1 cellular context compared by ENCODE assay signal in the genomic region with DNA sequence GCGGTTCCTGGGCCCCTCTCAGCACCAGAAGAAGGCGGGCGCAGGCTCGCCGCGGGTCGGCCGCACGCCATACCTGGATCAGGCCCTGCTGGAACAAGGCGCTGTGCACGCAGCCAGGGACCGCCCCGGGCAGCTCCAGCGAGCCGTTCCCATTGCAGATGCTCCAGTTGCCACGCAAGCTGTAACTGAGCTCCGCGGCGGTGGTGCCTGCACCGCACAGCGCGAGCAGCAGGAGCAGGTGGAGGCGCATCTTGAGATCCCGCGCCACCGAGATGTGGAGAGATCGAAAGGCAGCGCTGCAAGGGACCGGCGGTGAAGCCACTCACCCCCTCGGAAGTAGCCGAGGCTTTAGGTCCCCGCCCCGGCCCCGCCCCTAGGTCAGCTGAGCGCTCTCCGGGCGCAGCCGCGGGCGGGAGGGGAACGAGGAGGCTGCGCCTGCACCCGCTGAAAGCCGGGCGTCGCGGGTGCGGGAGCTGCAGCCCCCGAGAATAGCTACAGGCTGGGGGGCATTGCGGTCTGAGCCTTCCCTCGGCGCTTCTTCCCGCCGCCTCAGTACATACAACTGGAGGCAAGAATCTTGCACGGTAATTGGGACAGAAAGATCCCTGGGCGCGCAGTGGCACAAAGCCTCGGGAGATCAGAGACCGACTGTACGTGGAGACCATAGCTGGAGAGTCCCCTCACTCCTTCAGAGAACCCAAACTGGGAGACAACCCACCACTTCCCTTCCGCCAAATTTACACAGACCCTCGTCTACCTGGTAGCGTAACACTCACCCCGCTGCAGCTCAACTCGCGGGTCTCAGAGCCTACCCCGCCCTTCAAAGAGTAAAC.
TF ChIP-seq lines count a peak whose summit lies in the region.

A gene (minus strand): TSS at position 324 of the 833 bp plus-strand sequence. CDS start 74 bp downstream, at position 250.

TF ChIP-seq in H1, 55 proteins besides CTCF, POLR2A, EP300 and RAD21:
- TF ChIP-seq, protein P1, sequence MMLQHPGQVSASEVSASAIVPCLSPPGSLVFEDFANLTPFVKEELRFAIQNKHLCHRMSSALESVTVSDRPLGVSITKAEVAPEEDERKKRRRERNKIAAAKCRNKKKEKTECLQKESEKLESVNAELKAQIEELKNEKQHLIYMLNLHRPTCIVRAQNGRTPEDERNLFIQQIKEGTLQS (IDR thresholded peaks at IDR 0.05; ENCODE audit: insufficient read depth, low read depth, low read length): no peak
- TF ChIP-seq ASH2L (IDR thresholded peaks at IDR 0.05; ENCODE audit: low read length) (peak; percentile 84), SIN3A (conservative IDR thresholded peaks at IDR 0.05 in 1 of 2, IDR thresholded peaks at IDR 0.05 in 1 of 2; ENCODE audit: low read depth in 1 of 2, low read length in 2 of 2) (peak; percentile 48 to 68; a peak in 1 of 4 replicates), NANOG (IDR thresholded peaks at IDR 0.05; ENCODE audit: insufficient read depth, low read depth, low read length, poor library complexity, severe bottlenecking) (no peak), CBX8 (IDR thresholded peaks at IDR 0.05; ENCODE audit: borderline replicate concordance, low read depth, low read length) (no peak), BRCA1 (IDR thresholded peaks at IDR 0.05; ENCODE audit: low read depth, low read length) (no peak), SIX5 (IDR thresholded peaks at IDR 0.05; ENCODE audit: low read depth, low read length) (no peak), SP2 (IDR thresholded peaks at IDR 0.05; ENCODE audit: low read length) (no peak), CHD2 (IDR thresholded peaks at IDR 0.05; ENCODE audit: low read length) (peak; percentile 6; the same call in 1 of the 2 replicates), SUZ12 (IDR thresholded peaks at IDR 0.05; ENCODE audit: low read length) (no peak), HDAC6 (IDR thresholded peaks at IDR 0.05; ENCODE audit: low read depth, low read length) (no peak), CEBPB (IDR thresholded peaks at IDR 0.05; ENCODE audit: low read depth, low read length) (no peak), CHD1 (IDR thresholded peaks at IDR 0.05; ENCODE audit: low read depth, low read length) (no peak), TEAD4 (IDR thresholded peaks at IDR 0.05; ENCODE audit: low read depth, low read length) (no peak), YY1 (IDR thresholded peaks at IDR 0.05; ENCODE audit: low read depth, low read length) (no peak), TCF12 (IDR thresholded peaks at IDR 0.05; ENCODE audit: low read depth, low read length) (no peak), KDM4A (IDR thresholded peaks at IDR 0.05; ENCODE audit: low read depth, low read length, severe bottlenecking) (peak; percentile 86), RBBP5 (IDR thresholded peaks at IDR 0.05; ENCODE audit: borderline replicate concordance, low read depth, low read length) (peak; percentile 70), SIRT6 (IDR thresholded peaks at IDR 0.05; ENCODE audit: low read length) (no peak), PHF8 (conservative IDR thresholded peaks at IDR 0.05; ENCODE audit: low read depth, low read length) (peak; percentile 69), TAF1 (IDR thresholded peaks at IDR 0.05; ENCODE audit: low read depth, low read length) (peak; percentile 50; the same call in 1 of the 2 replicates), BCL11A (IDR thresholded peaks at IDR 0.05; ENCODE audit: low read depth in 2 of 2, low read length in 2 of 2) (no peak), TBP (IDR thresholded peaks at IDR 0.05; ENCODE audit: low read depth, low read length) (peak; percentile 82), POU5F1 (IDR thresholded peaks at IDR 0.05; ENCODE audit: low read depth, low read length) (no peak), POLR2AphosphoS5 (IDR thresholded peaks at IDR 0.05; ENCODE audit: low read depth, low read length) (peak; percentile 53; the same call in 1 of the 2 replicates), CTBP2 (IDR thresholded peaks at IDR 0.05; ENCODE audit: borderline replicate concordance, insufficient read depth, insufficient read length, low read length) (no peak), RXRA (IDR thresholded peaks at IDR 0.05; ENCODE audit: insufficient read depth, low read depth, low read length) (no peak), ZNF274 (IDR thresholded peaks at IDR 0.05; ENCODE audit: borderline replicate concordance, extremely low read depth, low read length) (no peak), SRF (IDR thresholded peaks at IDR 0.05; ENCODE audit: low read depth, low read length) (no peak), HDAC2 (IDR thresholded peaks at IDR 0.05; ENCODE audit: borderline replicate concordance in 1 of 2, low read depth in 2 of 2, low read length in 2 of 2) (no peak; a peak in 1 of 4 replicates), SP1 (IDR thresholded peaks at IDR 0.05; ENCODE audit: low read depth, low read length) (no peak; the same call in 1 of the 2 replicates), KDM5A (IDR thresholded peaks at IDR 0.05; ENCODE audit: low read length) (no peak), RFX5 (IDR thresholded peaks at IDR 0.05; ENCODE audit: borderline replicate concordance, low read depth, low read length) (no peak), JUND (IDR thresholded peaks at IDR 0.05; ENCODE audit: low read length) (no peak), RNF2 (IDR thresholded peaks at IDR 0.05; ENCODE audit: borderline replicate concordance, low read depth, low read length, missing control alignments, poor library complexity, severe bottlenecking) (no peak), TAF7 (optimal IDR thresholded peaks at IDR 0.05; ENCODE audit: borderline replicate concordance, low read depth, low read length) (peak; percentile 46), CBX5 (IDR thresholded peaks at IDR 0.05; ENCODE audit: low read depth, low read length) (no peak), EGR1 (IDR thresholded peaks at IDR 0.05; ENCODE audit: borderline replicate concordance, low read depth, low read length) (no peak), FOSL1 (IDR thresholded peaks at IDR 0.05; ENCODE audit: insufficient read depth, low read depth, low read length) (no peak), SAP30 (IDR thresholded peaks at IDR 0.05; ENCODE audit: insufficient read depth, insufficient replicate concordance, low read length) (no peak), KDM1A (IDR thresholded peaks at IDR 0.05; ENCODE audit: borderline replicate concordance, low read length) (no peak), GABPA (IDR thresholded peaks at IDR 0.05; ENCODE audit: borderline replicate concordance, insufficient read depth, low read length) (0 out of 2 replicates have a peak, but pooled peaks have one; percentile 42), MAFK (IDR thresholded peaks at IDR 0.05; ENCODE audit: low read depth, low read length) (no peak), EZH2 (IDR thresholded peaks at IDR 0.05; ENCODE audit: low read depth, low read length, severe bottlenecking) (no peak), JUN (IDR thresholded peaks at IDR 0.05; ENCODE audit: low read depth, low read length) (no peak), CREB1 (IDR thresholded peaks at IDR 0.05) (no peak), SP4 (IDR thresholded peaks at IDR 0.05; ENCODE audit: low read length) (no peak), BACH1 (IDR thresholded peaks at IDR 0.05; ENCODE audit: low read length) (no peak), NRF1 (IDR thresholded peaks at IDR 0.05; ENCODE audit: low read depth, low read length) (peak; percentile 30), GTF2F1 (IDR thresholded peaks at IDR 0.05; ENCODE audit: borderline replicate concordance, low read depth, low read length) (no peak)
- TF ChIP-seq, protein P2, sequence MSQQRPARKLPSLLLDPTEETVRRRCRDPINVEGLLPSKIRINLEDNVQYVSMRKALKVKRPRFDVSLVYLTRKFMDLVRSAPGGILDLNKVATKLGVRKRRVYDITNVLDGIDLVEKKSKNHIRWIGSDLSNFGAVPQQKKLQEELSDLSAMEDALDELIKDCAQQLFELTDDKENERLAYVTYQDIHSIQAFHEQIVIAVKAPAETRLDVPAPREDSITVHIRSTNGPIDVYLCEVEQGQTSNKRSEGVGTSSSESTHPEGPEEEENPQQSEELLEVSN (IDR thresholded peaks at IDR 0.05): peak; percentile 66; the same call in 1 of the 2 replicates
- TF ChIP-seq, protein P3, sequence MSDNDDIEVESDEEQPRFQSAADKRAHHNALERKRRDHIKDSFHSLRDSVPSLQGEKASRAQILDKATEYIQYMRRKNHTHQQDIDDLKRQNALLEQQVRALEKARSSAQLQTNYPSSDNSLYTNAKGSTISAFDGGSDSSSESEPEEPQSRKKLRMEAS (IDR thresholded peaks at IDR 0.05): peak; percentile 82
- TF ChIP-seq, protein P4, sequence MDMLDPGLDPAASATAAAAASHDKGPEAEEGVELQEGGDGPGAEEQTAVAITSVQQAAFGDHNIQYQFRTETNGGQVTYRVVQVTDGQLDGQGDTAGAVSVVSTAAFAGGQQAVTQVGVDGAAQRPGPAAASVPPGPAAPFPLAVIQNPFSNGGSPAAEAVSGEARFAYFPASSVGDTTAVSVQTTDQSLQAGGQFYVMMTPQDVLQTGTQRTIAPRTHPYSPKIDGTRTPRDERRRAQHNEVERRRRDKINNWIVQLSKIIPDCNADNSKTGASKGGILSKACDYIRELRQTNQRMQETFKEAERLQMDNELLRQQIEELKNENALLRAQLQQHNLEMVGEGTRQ (IDR thresholded peaks at IDR 0.05; ENCODE audit: low read length): 0 out of 2 replicates have a peak, but pooled peaks have one; percentile 23
- TF ChIP-seq, protein P5, sequence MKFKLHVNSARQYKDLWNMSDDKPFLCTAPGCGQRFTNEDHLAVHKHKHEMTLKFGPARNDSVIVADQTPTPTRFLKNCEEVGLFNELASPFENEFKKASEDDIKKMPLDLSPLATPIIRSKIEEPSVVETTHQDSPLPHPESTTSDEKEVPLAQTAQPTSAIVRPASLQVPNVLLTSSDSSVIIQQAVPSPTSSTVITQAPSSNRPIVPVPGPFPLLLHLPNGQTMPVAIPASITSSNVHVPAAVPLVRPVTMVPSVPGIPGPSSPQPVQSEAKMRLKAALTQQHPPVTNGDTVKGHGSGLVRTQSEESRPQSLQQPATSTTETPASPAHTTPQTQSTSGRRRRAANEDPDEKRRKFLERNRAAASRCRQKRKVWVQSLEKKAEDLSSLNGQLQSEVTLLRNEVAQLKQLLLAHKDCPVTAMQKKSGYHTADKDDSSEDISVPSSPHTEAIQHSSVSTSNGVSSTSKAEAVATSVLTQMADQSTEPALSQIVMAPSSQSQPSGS (IDR thresholded peaks at IDR 0.05; ENCODE audit: low read length): no peak
- TF ChIP-seq, protein P6, sequence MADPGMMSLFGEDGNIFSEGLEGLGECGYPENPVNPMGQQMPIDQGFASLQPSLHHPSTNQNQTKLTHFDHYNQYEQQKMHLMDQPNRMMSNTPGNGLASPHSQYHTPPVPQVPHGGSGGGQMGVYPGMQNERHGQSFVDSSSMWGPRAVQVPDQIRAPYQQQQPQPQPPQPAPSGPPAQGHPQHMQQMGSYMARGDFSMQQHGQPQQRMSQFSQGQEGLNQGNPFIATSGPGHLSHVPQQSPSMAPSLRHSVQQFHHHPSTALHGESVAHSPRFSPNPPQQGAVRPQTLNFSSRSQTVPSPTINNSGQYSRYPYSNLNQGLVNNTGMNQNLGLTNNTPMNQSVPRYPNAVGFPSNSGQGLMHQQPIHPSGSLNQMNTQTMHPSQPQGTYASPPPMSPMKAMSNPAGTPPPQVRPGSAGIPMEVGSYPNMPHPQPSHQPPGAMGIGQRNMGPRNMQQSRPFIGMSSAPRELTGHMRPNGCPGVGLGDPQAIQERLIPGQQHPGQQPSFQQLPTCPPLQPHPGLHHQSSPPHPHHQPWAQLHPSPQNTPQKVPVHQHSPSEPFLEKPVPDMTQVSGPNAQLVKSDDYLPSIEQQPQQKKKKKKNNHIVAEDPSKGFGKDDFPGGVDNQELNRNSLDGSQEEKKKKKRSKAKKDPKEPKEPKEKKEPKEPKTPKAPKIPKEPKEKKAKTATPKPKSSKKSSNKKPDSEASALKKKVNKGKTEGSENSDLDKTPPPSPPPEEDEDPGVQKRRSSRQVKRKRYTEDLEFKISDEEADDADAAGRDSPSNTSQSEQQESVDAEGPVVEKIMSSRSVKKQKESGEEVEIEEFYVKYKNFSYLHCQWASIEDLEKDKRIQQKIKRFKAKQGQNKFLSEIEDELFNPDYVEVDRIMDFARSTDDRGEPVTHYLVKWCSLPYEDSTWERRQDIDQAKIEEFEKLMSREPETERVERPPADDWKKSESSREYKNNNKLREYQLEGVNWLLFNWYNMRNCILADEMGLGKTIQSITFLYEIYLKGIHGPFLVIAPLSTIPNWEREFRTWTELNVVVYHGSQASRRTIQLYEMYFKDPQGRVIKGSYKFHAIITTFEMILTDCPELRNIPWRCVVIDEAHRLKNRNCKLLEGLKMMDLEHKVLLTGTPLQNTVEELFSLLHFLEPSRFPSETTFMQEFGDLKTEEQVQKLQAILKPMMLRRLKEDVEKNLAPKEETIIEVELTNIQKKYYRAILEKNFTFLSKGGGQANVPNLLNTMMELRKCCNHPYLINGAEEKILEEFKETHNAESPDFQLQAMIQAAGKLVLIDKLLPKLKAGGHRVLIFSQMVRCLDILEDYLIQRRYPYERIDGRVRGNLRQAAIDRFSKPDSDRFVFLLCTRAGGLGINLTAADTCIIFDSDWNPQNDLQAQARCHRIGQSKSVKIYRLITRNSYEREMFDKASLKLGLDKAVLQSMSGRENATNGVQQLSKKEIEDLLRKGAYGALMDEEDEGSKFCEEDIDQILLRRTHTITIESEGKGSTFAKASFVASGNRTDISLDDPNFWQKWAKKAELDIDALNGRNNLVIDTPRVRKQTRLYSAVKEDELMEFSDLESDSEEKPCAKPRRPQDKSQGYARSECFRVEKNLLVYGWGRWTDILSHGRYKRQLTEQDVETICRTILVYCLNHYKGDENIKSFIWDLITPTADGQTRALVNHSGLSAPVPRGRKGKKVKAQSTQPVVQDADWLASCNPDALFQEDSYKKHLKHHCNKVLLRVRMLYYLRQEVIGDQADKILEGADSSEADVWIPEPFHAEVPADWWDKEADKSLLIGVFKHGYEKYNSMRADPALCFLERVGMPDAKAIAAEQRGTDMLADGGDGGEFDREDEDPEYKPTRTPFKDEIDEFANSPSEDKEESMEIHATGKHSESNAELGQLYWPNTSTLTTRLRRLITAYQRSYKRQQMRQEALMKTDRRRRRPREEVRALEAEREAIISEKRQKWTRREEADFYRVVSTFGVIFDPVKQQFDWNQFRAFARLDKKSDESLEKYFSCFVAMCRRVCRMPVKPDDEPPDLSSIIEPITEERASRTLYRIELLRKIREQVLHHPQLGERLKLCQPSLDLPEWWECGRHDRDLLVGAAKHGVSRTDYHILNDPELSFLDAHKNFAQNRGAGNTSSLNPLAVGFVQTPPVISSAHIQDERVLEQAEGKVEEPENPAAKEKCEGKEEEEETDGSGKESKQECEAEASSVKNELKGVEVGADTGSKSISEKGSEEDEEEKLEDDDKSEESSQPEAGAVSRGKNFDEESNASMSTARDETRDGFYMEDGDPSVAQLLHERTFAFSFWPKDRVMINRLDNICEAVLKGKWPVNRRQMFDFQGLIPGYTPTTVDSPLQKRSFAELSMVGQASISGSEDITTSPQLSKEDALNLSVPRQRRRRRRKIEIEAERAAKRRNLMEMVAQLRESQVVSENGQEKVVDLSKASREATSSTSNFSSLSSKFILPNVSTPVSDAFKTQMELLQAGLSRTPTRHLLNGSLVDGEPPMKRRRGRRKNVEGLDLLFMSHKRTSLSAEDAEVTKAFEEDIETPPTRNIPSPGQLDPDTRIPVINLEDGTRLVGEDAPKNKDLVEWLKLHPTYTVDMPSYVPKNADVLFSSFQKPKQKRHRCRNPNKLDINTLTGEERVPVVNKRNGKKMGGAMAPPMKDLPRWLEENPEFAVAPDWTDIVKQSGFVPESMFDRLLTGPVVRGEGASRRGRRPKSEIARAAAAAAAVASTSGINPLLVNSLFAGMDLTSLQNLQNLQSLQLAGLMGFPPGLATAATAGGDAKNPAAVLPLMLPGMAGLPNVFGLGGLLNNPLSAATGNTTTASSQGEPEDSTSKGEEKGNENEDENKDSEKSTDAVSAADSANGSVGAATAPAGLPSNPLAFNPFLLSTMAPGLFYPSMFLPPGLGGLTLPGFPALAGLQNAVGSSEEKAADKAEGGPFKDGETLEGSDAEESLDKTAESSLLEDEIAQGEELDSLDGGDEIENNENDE (IDR thresholded peaks at IDR 0.05; ENCODE audit: insufficient replicate concordance, low read length): no peak
